ENCODE assay signal across 9 cellular contexts in genomic region chr13:113001251-113002140, GRCh38. TPM values are rescaled to one million over a fixed set of nuclear protein-coding genes. Genes with fewer than 3 reads are reported as not detected.
DNase-seq lines count a peak whose midpoint lies in the region; ATAC-seq and TF ChIP-seq lines count a peak whose summit lies in the region.
"Had no signal": no experiment of that assay in that cellular context is flagged by ENCODE, and none has a peak within 500 bp of the region (broad histone marks: within the 10 kb centered on the region; RNA-seq: fewer than 3 reads in every experiment).

No MANE protein-coding gene starts in this region.

- no peak overlapping the region for H3K4me3 ChIP-seq in fibroblast of villous mesenchyme (ENCODE audit: low read depth, low read length)

- H3K27ac Mint-ChIP-seq in progenitor cell of endocrine pancreas, result peak overlapping the region; percentile 86
- H3K27ac Mint-ChIP-seq: activated naive CD8-positive, alpha-beta T cell had no signal

- no peaks in the 10 kb centered on the region for H3K27me3 Mint-ChIP-seq in progenitor cell of endocrine pancreas

- peak overlapping the region; percentile 63 for H3K4me3 Mint-ChIP-seq in progenitor cell of endocrine pancreas (ENCODE audit: low read depth)
- H3K4me3 Mint-ChIP-seq: activated naive CD8-positive, alpha-beta T cell had no signal

- DNase-seq in ELR (ENCODE audit: low read depth) (peak; percentile 52), NCI-H510A (lab: John Stamatoyannopoulos, UW) (peak; percentile 95), fibroblast of villous mesenchyme (ENCODE audit: low read depth) (peak; percentile 3), progenitor cell of endocrine pancreas (ENCODE audit: low spot score, unreplicated experiment) (peak; percentile 38), COLO829 (ENCODE audit: low spot score) (no peak)
- no peak for DNase-seq in activated effector memory CD4-positive, alpha-beta T cell treated with anti-CD3 and anti-CD28 coated beads, Interleukin-2, amount 50 U/mL, for 16 hours

- H3K9me3 Mint-ChIP-seq in progenitor cell of endocrine pancreas (ENCODE audit: low read depth), result no peaks in the 10 kb centered on the region

- peaks cover 33% of the 10 kb centered on the region for H3K4me1 Mint-ChIP-seq in progenitor cell of endocrine pancreas (ENCODE audit: low read depth)

- TF ChIP-seq CTCF in fibroblast of villous mesenchyme (IDR thresholded peaks at IDR 0.05; ENCODE audit: insufficient read depth, low read depth, low read length) (no peak), progenitor cell of endocrine pancreas (IDR thresholded peaks at IDR 0.05; ENCODE audit: unreplicated experiment) (no peak)

- H3K36me3 Mint-ChIP-seq in progenitor cell of endocrine pancreas (ENCODE audit: insufficient read depth), result peaks cover 3% of the 10 kb centered on the region

- ATAC-seq in GM21619 (IDR thresholded peaks at IDR 0.05; ENCODE audit: unreplicated experiment) (no peak), GM19455 (IDR thresholded peaks at IDR 0.05; ENCODE audit: unreplicated experiment) (no peak)

RNA-seq across cellular contexts. Expression of gene MCF2L, which starts 32.5 kb away (rescaled TPM):
- total RNA-seq in fibroblast of villous mesenchyme (under 0.01 TPM in 1 of 2 replicates, not detected in the other), progenitor cell of endocrine pancreas (82.6 and 90.0 TPM in 2 replicates)

Comparison
In these comparisons a context has a peak if more than half of its experiments do, and no peak if none do; other contexts are left out.
1. DNase-seq: peak in ELR (single experiment), NCI-H510A (single experiment), fibroblast of villous mesenchyme (single experiment) and progenitor cell of endocrine pancreas (single experiment); none in COLO829 (single experiment) and activated effector memory CD4-positive, alpha-beta T cell treated with anti-CD3 and anti-CD28 coated beads, Interleukin-2, amount 50 U/mL, for 16 hours (single experiment).
2. RNA of gene MCF2L, which starts 32.5 kb away (total RNA-seq): 82.6 to 90.0 TPM in progenitor cell of endocrine pancreas; under 0.01 TPM in fibroblast of villous mesenchyme; every median in the first group is over 10 times any median in the second.